In genomic region chr16:29663020-29663828, GRCh38 we compare ENCODE assay signal across 1 cellular context.
TF ChIP-seq lines count a peak whose summit lies in the region.

SPN (plus strand) TSS chr16:29663247; CDS start chr16:29663729, 482 bp downstream.

TF ChIP-seq in K562, 482 proteins besides CTCF, POLR2A, EP300 and RAD21 (continued from another document and continues in another):
- TF ChIP-seq TAF9B (IDR thresholded peaks at IDR 0.05; ENCODE audit: partially characterized antibody) (peak; percentile 86), HMG20B (CRISPR knock-in tag; IDR thresholded peaks at IDR 0.05) (no peak), ZBTB8A (IDR thresholded peaks at IDR 0.05; ENCODE audit: partially characterized antibody) (no peak), ZNF124 (CRISPR knock-in tag; IDR thresholded peaks at IDR 0.05) (no peak), ZSCAN29 (IDR thresholded peaks at IDR 0.05) (no peak), CEBPB (tag; IDR thresholded peaks at IDR 0.05) (no peak), KDM4B (IDR thresholded peaks at IDR 0.05; ENCODE audit: borderline replicate concordance in 2 of 2, low read depth in 1 of 2) (no peak), TCFL5 (CRISPR knock-in tag; conservative IDR thresholded peaks at IDR 0.05) (no peak; the same call in 1 of the 2 replicates), GABPB2 (CRISPR knock-in tag; conservative IDR thresholded peaks at IDR 0.05) (no peak), DMBX1 (CRISPR knock-in tag; IDR thresholded peaks at IDR 0.05; ENCODE audit: borderline replicate concordance) (0 out of 2 replicates have a peak, but pooled peaks have one; percentile 58), E2F1 (CRISPR knock-in tag; IDR thresholded peaks at IDR 0.05) (no peak), KLF6 (CRISPR knock-in tag; IDR thresholded peaks at IDR 0.05; ENCODE audit: borderline replicate concordance) (no peak), ELF1 (tag; IDR thresholded peaks at IDR 0.05) (0 out of 2 replicates have a peak, but pooled peaks have one; percentile 37), CCNT2 (IDR thresholded peaks at IDR 0.05; ENCODE audit: borderline replicate concordance, extremely low read depth, insufficient read length, low read depth, low read length) (peak; percentile 97), HINFP (tag; conservative IDR thresholded peaks at IDR 0.05; ENCODE audit: low read depth) (no peak), RBM15 (IDR thresholded peaks at IDR 0.05; ENCODE audit: insufficient read depth, low read length) (no peak), CEBPZ (IDR thresholded peaks at IDR 0.05; ENCODE audit: borderline replicate concordance, low read depth, low read length) (no peak), DIDO1 (tag; IDR thresholded peaks at IDR 0.05; ENCODE audit: low read depth) (no peak), ZEB2 (IDR thresholded peaks at IDR 0.05) (peak; percentile 36; the same call in 1 of the 2 replicates), FOSL1 (tag; conservative IDR thresholded peaks at IDR 0.05) (0 out of 2 replicates have a peak, but pooled peaks have one; percentile 26), ZNF561 (CRISPR knock-in tag; conservative IDR thresholded peaks at IDR 0.05) (no peak), HDAC6 (IDR thresholded peaks at IDR 0.05; ENCODE audit: low read depth, low read length) (no peak), ZNF324 (CRISPR knock-in tag; IDR thresholded peaks at IDR 0.05) (no peak), RBBP5 (IDR thresholded peaks at IDR 0.05; ENCODE audit: borderline replicate concordance, insufficient read depth, low read length, poor library complexity, severe bottlenecking) (peak; percentile 73), ZNF77 (CRISPR knock-in tag; IDR thresholded peaks at IDR 0.05) (no peak), PTRF (tag; IDR thresholded peaks at IDR 0.05) (no peak), TEAD1 (CRISPR knock-in tag; IDR thresholded peaks at IDR 0.05) (peak; percentile 37 to 68; a peak in 3 of 4 replicates), ARHGAP35 (IDR thresholded peaks at IDR 0.05; ENCODE audit: partially characterized antibody) (no peak), E2F4 (CRISPR knock-in tag; IDR thresholded peaks at IDR 0.05; ENCODE audit: low read depth) (no peak), STAG1 (CRISPR knock-in tag; IDR thresholded peaks at IDR 0.05; ENCODE audit: borderline replicate concordance) (no peak), ZNF592 (IDR thresholded peaks at IDR 0.05) (peak; percentile 68), KAT8 (IDR thresholded peaks at IDR 0.05; ENCODE audit: low read depth) (no peak), CREB1 (IDR thresholded peaks at IDR 0.05) (no peak; the same call in 1 of the 2 replicates), CREB1 (CRISPR knock-in tag; IDR thresholded peaks at IDR 0.05) (no peak), PKNOX1 (IDR thresholded peaks at IDR 0.05) (peak; percentile 52), POLR2AphosphoS2 (IDR thresholded peaks at IDR 0.05; ENCODE audit: low read length) (peak; percentile 77; the same call in 1 of the 2 replicates), RCOR1 (IDR thresholded peaks at IDR 0.05; ENCODE audit: borderline replicate concordance in 1 of 2, low read depth in 2 of 2, low read length in 2 of 2) (peak; percentile 79 to 86; a peak in 3 of 4 replicates), MAFF (IDR thresholded peaks at IDR 0.05; ENCODE audit: low read length) (no peak), PHB2 (IDR thresholded peaks at IDR 0.05; ENCODE audit: low read depth) (peak; percentile 27; the same call in 1 of the 2 replicates), TAF1 (IDR thresholded peaks at IDR 0.05; ENCODE audit: control insufficient read depth, extremely low read depth, insufficient read depth, low read length, severe bottlenecking) (peak; percentile 77), MED1 (CRISPR knock-in tag; IDR thresholded peaks at IDR 0.05; ENCODE audit: borderline replicate concordance) (no peak), ZNF398 (CRISPR knock-in tag; IDR thresholded peaks at IDR 0.05) (no peak), MLLT1 (IDR thresholded peaks at IDR 0.05) (peak in 1 of 2 experiments; percentile 78; a peak in 1 of 4 replicates), PHB (CRISPR knock-in tag; IDR thresholded peaks at IDR 0.05) (no peak), ZBTB7A (IDR thresholded peaks at IDR 0.05; ENCODE audit: borderline replicate concordance, control insufficient read depth, low read depth, low read length) (peak; percentile 41; the same call in 1 of the 2 replicates), HSF4 (CRISPR knock-in tag; IDR thresholded peaks at IDR 0.05; ENCODE audit: borderline replicate concordance) (no peak), FOXM1 (IDR thresholded peaks at IDR 0.05; ENCODE audit: low read depth) (no peak; the same call in 1 of the 2 replicates), FOXM1 (CRISPR knock-in tag; IDR thresholded peaks at IDR 0.05; ENCODE audit: low read depth) (no peak), SMARCE1 (IDR thresholded peaks at IDR 0.05) (peak; percentile 67), TBP (optimal IDR thresholded peaks at IDR 0.05; ENCODE audit: low read depth, low read length) (peak; percentile 89), TBL1XR1 (IDR thresholded peaks at IDR 0.05; ENCODE audit: low read length in 2 of 2) (peak; percentile 55 to 69; a peak in 1 of 4 replicates), CBX2 (IDR thresholded peaks at IDR 0.05; ENCODE audit: insufficient read depth, low read length, poor library complexity, severe bottlenecking) (no peak), ZFP36 (IDR thresholded peaks at IDR 0.05; ENCODE audit: low read depth, low read length, partially characterized antibody) (no peak)
